Comparison of ENCODE assay signal across 11 cellular contexts in genomic region chr2:59032469-59032868, GRCh38.
"Had no signal": no experiment of that assay in that cellular context is flagged by ENCODE, and none has a peak within 500 bp of the region (broad histone marks: within the 10 kb centered on the region; RNA-seq: fewer than 3 reads in every experiment).

No MANE protein-coding gene starts in this region.

- DNase-seq: activated CD4-positive, alpha-beta memory T cell treated with anti-CD3 and anti-CD28 coated beads for 36 hours; activated CD4-positive, alpha-beta T cell treated with anti-CD3 and anti-CD28 coated beads for 1 hour; activated gamma-delta T cell treated with Interleukin-2 at 50 U/mL for 16 hours; activated naive CD8-positive, alpha-beta T cell treated with anti-CD3 and anti-CD28 coated beads for 36 hours; activated T-cell treated with anti-CD3 and anti-CD28 coated beads, Interleukin-2, amount 50 U/mL, for 72 hours; anterior cingulate cortex; dorsolateral prefrontal cortex; ovary; stimulated activated CD4-positive, alpha-beta T cell treated with anti-CD3 and anti-CD28 coated beads, Interleukin-4, amount 100 ng/mL, for 1 hour; stimulated activated CD8-positive, alpha-beta memory T cell treated with anti-CD3 and anti-CD28 coated beads, Interleukin-4, amount 100 ng/mL, for 48 hours; upper lobe of left lung had no signal
